ENCODE assay signal across 19 cellular contexts in genomic region chr16:20624882-20625807, GRCh38. TPM values are rescaled to one million over a fixed set of nuclear protein-coding genes. Genes with fewer than 3 reads are reported as not detected.
"Had no signal": no experiment of that assay in that cellular context is flagged by ENCODE, and none has a peak within 500 bp of the region (broad histone marks: within the 10 kb centered on the region; RNA-seq: fewer than 3 reads in every experiment).

No MANE protein-coding gene starts in this region.

- H3K36me3 ChIP-seq: ascending aorta, neutrophil, uterus had no signal

- DNase-seq: activated B cell treated with CpG ODN at 0.5 μM for 24 hours; activated CD4-positive, alpha-beta T cell treated with anti-CD3 and anti-CD28 coated beads, Interleukin-2, amount 10 ng/mL, durations not matched to agents 24 days and 14 days; activated naive CD4-positive, alpha-beta T cell; dorsolateral prefrontal cortex; hypothalamus; mammary epithelial cell; naive thymus-derived CD4-positive, alpha-beta T cell; posterior cingulate gyrus; stimulated activated CD4-positive, alpha-beta T cell treated with anti-CD3 and anti-CD28 coated beads, Interleukin-4, amount 100 ng/mL, for 4 hours; stimulated activated naive CD8-positive, alpha-beta T cell treated with anti-CD3 and anti-CD28 coated beads, Interleukin-15, amount 100 ng/mL, for 72 hours; testis; uterus had no signal

- H3K4me1 ChIP-seq: ascending aorta, testis, uterus had no signal

- H3K9me3 ChIP-seq: ascending aorta, neutrophil, testis, uterus had no signal

- H3K4me3 ChIP-seq: ascending aorta, dorsolateral prefrontal cortex, testis, uterus had no signal

- H3K27me3 ChIP-seq: ascending aorta, neutrophil, testis, uterus had no signal

- H3K27ac ChIP-seq: ascending aorta, dorsolateral prefrontal cortex, neutrophil, testis, uterus had no signal

- FAIRE-seq: bronchial epithelial cell had no signal

- ATAC-seq: esophagus mucosa; naive thymus-derived CD4-positive, alpha-beta T cell; stimulated activated naive CD8-positive, alpha-beta T cell treated with anti-CD3 and anti-CD28 coated beads, Interleukin-15, amount 100 ng/mL, for 72 hours had no signal

RNA-seq across cellular contexts. Expression of gene ACSM2B, which starts 49.0 kb away (rescaled TPM):
- total RNA-seq: activated B cell treated with CpG ODN at 0.5 μM for 24 hours; activated CD4-positive, alpha-beta T cell treated with anti-CD3 and anti-CD28 coated beads, Interleukin-2, amount 10 ng/mL, durations not matched to agents 24 days and 14 days; activated T-helper 1 cell treated with anti-CD3 and anti-CD28 coated beads, Interleukin-12 subunit alpha, Interleukin-12 subunit beta, Interleukin-2, Interleukin-4 antibody, amounts not matched to agents 30 ng/mL and 10 ng/mL and 1 ng/mL, durations not matched to agents 14 hours and 24 hours and 36 hours; ascending aorta; bronchial epithelial cell; dorsolateral prefrontal cortex; esophagus mucosa; glomerular endothelial cell; mammary epithelial cell; mononuclear cell; naive thymus-derived CD4-positive, alpha-beta T cell had no signal
